8 cellular contexts compared by ENCODE assay signal in the genomic region with DNA sequence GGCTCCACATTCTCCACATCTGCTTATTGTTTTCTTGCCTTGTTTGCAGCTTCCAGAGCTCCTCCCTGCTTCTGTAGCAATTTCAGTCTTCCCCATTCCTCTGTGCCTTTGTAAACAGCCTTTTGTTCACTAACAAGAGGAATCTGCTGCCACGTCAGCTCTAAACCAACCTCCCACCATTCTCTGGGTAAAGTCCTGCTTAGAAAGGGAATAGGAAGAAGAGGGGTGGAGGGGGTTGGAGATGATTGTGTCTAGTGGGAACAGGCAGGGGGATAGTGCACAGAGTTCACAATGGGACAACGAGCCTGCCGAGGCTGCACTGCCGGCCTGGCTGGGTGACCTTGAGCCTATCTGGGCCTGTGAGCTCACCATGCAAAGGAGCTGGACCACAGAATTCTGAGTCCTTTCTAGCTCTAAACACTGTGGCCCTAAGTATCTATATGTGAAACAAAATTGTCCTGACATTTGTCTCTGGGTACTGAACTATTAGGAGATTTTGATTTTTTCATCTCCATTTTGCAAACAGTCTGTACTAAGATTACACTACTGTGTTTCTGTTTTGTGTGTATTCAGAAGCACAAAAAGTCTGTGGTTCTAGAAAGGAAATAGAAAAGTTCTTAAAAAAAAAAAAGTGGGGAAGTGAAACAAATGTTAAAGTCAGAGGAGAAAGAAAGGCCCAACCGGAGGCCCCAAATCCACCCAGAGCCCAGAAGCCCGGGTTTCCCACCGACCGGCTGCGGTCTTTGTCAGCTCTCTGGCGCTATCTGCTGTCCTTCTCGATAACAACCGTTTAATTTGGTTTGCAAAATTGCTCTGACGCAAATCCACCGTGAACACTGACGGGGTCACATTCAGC. TPM values are rescaled to one million over a fixed set of nuclear protein-coding genes. Genes with fewer than 3 reads are reported as not detected.
DNase-seq lines count a peak whose midpoint lies in the region; ATAC-seq, FAIRE-seq and TF ChIP-seq lines count a peak whose summit lies in the region.

No MANE protein-coding gene starts in this region.

- in situ Hi-C loops in HAP-1 (cut with MboI; ENCODE audit: low sequenced_read_pairs) = no loop called here

- no peak for TF ChIP-seq POLR2A in prostate gland (IDR thresholded peaks at IDR 0.05)

- H3K4me1 ChIP-seq in HAP-1 (peaks cover 11% of the 10 kb centered on the region), prostate gland (replicated peaks) (no peaks in the 10 kb centered on the region)

- H3K4me3 Mint-ChIP-seq in activated naive CD8-positive, alpha-beta T cell treated with anti-CD3 and anti-CD28 coated beads, Interleukin-2, amount 50 U/mL, for 24 hours = no peak overlapping the region

- H3K27me3 ChIP-seq in HAP-1 (ENCODE audit: low read depth) (no peaks in the 10 kb centered on the region), SU-DHL-6 (ENCODE audit: low read length) (no peaks in the 10 kb centered on the region), prostate gland (replicated peaks; ENCODE audit: insufficient read depth) (no peaks in the 10 kb centered on the region)

- H2AFZ ChIP-seq in SU-DHL-6 (ENCODE audit: low read depth, low read length, severe bottlenecking) = peak overlapping the region; percentile 98

- H3K9me3 Mint-ChIP-seq in activated naive CD8-positive, alpha-beta T cell treated with anti-CD3 and anti-CD28 coated beads, Interleukin-2, amount 50 U/mL, for 24 hours = no peaks in the 10 kb centered on the region

- H3K4me3 ChIP-seq in GM08714 (ENCODE audit: low read length) = peak overlapping the region; percentile 18; the same call in 1 of the 2 replicates
- H3K4me3 ChIP-seq in HAP-1 = no peak overlapping the region
- H3K4me3 ChIP-seq in SU-DHL-6 (ENCODE audit: insufficient read depth, low read length, poor library complexity, severe bottlenecking) = peak overlapping the region; percentile 39
- no peak overlapping the region for H3K4me3 ChIP-seq in prostate gland

- no peaks in the 10 kb centered on the region for H3K9me2 ChIP-seq in SU-DHL-6 (replicated peaks; ENCODE audit: insufficient read depth, low read length)

- peak; percentile 78 for ATAC-seq in activated naive CD8-positive, alpha-beta T cell treated with anti-CD3 and anti-CD28 coated beads, Interleukin-2, amount 50 U/mL, for 24 hours

- peak overlapping the region; percentile 77 for H3K4me2 ChIP-seq in SU-DHL-6 (ENCODE audit: low read depth, low read length, poor library complexity, severe bottlenecking)

- no peaks in the 10 kb centered on the region for H3K27me3 Mint-ChIP-seq in activated naive CD8-positive, alpha-beta T cell treated with anti-CD3 and anti-CD28 coated beads, Interleukin-2, amount 50 U/mL, for 24 hours

- DNase-seq in HAP-1 (ENCODE audit: low spot score in 2 of 2) (peak; percentile 86), M059J (ENCODE audit: low read depth) (peak; percentile 74), cardiac septum (ENCODE audit: low spot score) (peak; percentile 85), prostate gland (ENCODE audit: low spot score) (peak; percentile 52), urothelium cell line (ENCODE audit: low spot score) (peak; percentile 83)
- DNase-seq in activated naive CD8-positive, alpha-beta T cell treated with anti-CD3 and anti-CD28 coated beads, Interleukin-2, amount 50 U/mL, for 24 hours = peak; percentile 77

- peak overlapping the region; percentile 59 for H3K9ac ChIP-seq in SU-DHL-6 (ENCODE audit: low read length)

- H3K4me1 Mint-ChIP-seq in activated naive CD8-positive, alpha-beta T cell treated with anti-CD3 and anti-CD28 coated beads, Interleukin-2, amount 50 U/mL, for 24 hours = peaks cover 11% of the 10 kb centered on the region

- peak; percentile 69 for TF ChIP-seq CTCF in SU-DHL-6 (IDR thresholded peaks at IDR 0.05; ENCODE audit: insufficient read depth, low read length, poor library complexity, severe bottlenecking)
- peak; percentile 42 to 85 (median 68) for TF ChIP-seq CTCF in prostate gland (IDR thresholded peaks at IDR 0.05)

- H3K79me2 ChIP-seq in SU-DHL-6 (ENCODE audit: insufficient read depth, low read length) = no peaks in the 10 kb centered on the region

- intact Hi-C loops in cardiac septum (cut with DNase I) (loop anchor here (1.0 to 5.0 kb wide), 2 partner anchors 38 to 113 kb away; no protein-coding TSS in a partner anchor), prostate gland (cut with DNase I) (loop anchor here (1.0 to 5.0 kb wide), 2 partner anchors 113 to 613 kb away; no protein-coding TSS in a partner anchor)

- H4K20me1 ChIP-seq in SU-DHL-6 (ENCODE audit: low read depth, low read length) = no peaks in the 10 kb centered on the region

- peak; percentile 79 for FAIRE-seq in urothelium cell line (lab: Jason Lieb, UNC)

- H3K36me3 Mint-ChIP-seq in activated naive CD8-positive, alpha-beta T cell treated with anti-CD3 and anti-CD28 coated beads, Interleukin-2, amount 50 U/mL, for 24 hours (ENCODE audit: low read depth) = no peaks in the 10 kb centered on the region

- no peaks in the 10 kb centered on the region for H3K36me3 ChIP-seq in HAP-1 (replicated peaks)
- H3K36me3 ChIP-seq in SU-DHL-6 (ENCODE audit: low read length) = no peaks in the 10 kb centered on the region
- no peaks in the 10 kb centered on the region for H3K36me3 ChIP-seq in prostate gland

- H3K9me3 ChIP-seq in HAP-1 = no peaks in the 10 kb centered on the region
- no peaks in the 10 kb centered on the region for H3K9me3 ChIP-seq in SU-DHL-6 (ENCODE audit: insufficient read depth, low read length)
- H3K9me3 ChIP-seq in prostate gland = no peaks in the 10 kb centered on the region

- no peak overlapping the region for H3K27ac Mint-ChIP-seq in activated naive CD8-positive, alpha-beta T cell treated with anti-CD3 and anti-CD28 coated beads, Interleukin-2, amount 50 U/mL, for 24 hours

- H3K27ac ChIP-seq in SU-DHL-6 (ENCODE audit: low read depth, low read length) = peak overlapping the region; percentile 85
- peak overlapping the region in 1 of 2 donors; percentile 37 for H3K27ac ChIP-seq in prostate gland

- WGBS in prostate gland = 13% methylated on average over 15 of the region's 15 CpGs

- H3F3A ChIP-seq in SU-DHL-6 (ENCODE audit: insufficient read depth) = no peaks in the 10 kb centered on the region

RNA-seq across cellular contexts. Expression of gene PRND, which starts 1.4 kb away (rescaled TPM):
- not detected in 2 replicates for total RNA-seq in M059J (2014; rRNA removed; shearing (Covaris generic))
- total RNA-seq in cardiac septum (0.08 TPM), prostate gland (100 to 1,000 TPM in 1 of 2 donors, not detected in 1; 589 TPM)

RNA-seq across cellular contexts. Expression of gene PRNP, which starts 34.1 kb away (rescaled TPM):
- total RNA-seq in M059J (2014; rRNA removed; shearing (Covaris generic)) = 345 and 416 TPM in 2 replicates
- 127 TPM for total RNA-seq in cardiac septum
- 100 to 1,000 TPM; 115 to 269 TPM for total RNA-seq in prostate gland

Comparison
In these comparisons a context has a peak if more than half of its experiments do, and no peak if none do; other contexts are left out.
1. H3K4me3 ChIP-seq: peak in GM08714 (single experiment) and SU-DHL-6 (single experiment); none in HAP-1 (single experiment) and prostate gland (0 of 2).
2. Peak in every context shown above with its lines, with median percentiles within 50 percentile points of each other: DNase-seq.